Comparison of ENCODE assay signal across 15 cellular contexts in the genomic region with DNA sequence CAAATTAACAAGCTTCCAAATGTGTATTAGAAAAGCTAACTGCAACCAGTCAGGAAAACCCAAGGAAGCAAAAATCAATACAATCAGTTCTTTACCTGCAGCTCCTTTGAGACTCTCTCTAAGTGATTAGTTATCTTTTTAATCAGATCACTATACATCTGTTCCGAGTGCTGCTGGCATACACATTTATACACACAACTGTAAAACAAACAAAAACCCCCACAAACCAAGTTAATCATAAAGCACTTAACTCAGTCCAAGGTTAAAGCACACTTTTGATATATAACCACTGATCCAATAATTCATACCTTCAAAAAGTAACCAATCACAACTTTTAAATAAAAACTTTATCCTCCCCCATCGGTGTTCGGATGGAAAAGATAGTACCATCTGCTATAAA. TPM values are rescaled to one million over a fixed set of nuclear protein-coding genes. Genes with fewer than 3 reads are reported as not detected.
A peak's percentile ranks its signal among the peaks of the same experiment; 100 is the strongest.
DNase-seq lines count a peak whose midpoint lies in the region; ATAC-seq and TF ChIP-seq lines count a peak whose summit lies in the region.
"Had no signal": no experiment of that assay in that cellular context is flagged by ENCODE, and none has a peak within 500 bp of the region (broad histone marks: within the 10 kb centered on the region; RNA-seq: fewer than 3 reads in every experiment).

No MANE protein-coding gene starts in this region.

- no peak overlapping the region for H4K5ac ChIP-seq in H9 (ENCODE audit: insufficient read length, low read depth, low read length)

- POLR2A ChIA-PET in naive thymus-derived CD8-positive, alpha-beta T cell (lab: Charles Lee) = interaction anchor here (6.5 kb wide), 1 partner anchor 25 kb away, joined by 38 read pairs; a partner anchor contains a TSS

- no peak overlapping the region for H2AK5ac ChIP-seq in H9 (ENCODE audit: insufficient read length, low read length)

- H3K79me1 ChIP-seq in H9 (ENCODE audit: insufficient read depth, low read depth, low read length, poor library complexity, severe bottlenecking) = peaks cover 3% of the 10 kb centered on the region

- intact Hi-C loops in Calu3 (cut with micrococcal nuclease; ENCODE audit: unreplicated experiment) (no loop called here), prostate gland (cut with DNase I) (loop anchor here (10.0 kb wide), 1 partner anchor 76 kb away; no protein-coding TSS in a partner anchor)

- no peak overlapping the region for H3K4me2 ChIP-seq in H9 (ENCODE audit: insufficient read depth, insufficient read length, low read length)

- no peaks in the 10 kb centered on the region for H3K9me3 Mint-ChIP-seq in Calu3 (ENCODE audit: low read depth, unreplicated experiment)
- H3K9me3 Mint-ChIP-seq in activated naive CD8-positive, alpha-beta T cell treated with anti-CD3 and anti-CD28 coated beads for 36 hours = no peaks in the 10 kb centered on the region
- no peaks in the 10 kb centered on the region for H3K9me3 Mint-ChIP-seq in naive thymus-derived CD8-positive, alpha-beta T cell
- no peaks in the 10 kb centered on the region for H3K9me3 Mint-ChIP-seq in H9
- H3K9me3 Mint-ChIP-seq: HFFc6 had no signal

- peaks cover 52% of the 10 kb centered on the region for H3K4me1 Mint-ChIP-seq in Calu3 (ENCODE audit: low read depth, unreplicated experiment)
- H3K4me1 Mint-ChIP-seq in activated naive CD8-positive, alpha-beta T cell treated with anti-CD3 and anti-CD28 coated beads for 36 hours = peaks cover 48% of the 10 kb centered on the region
- H3K4me1 Mint-ChIP-seq in naive thymus-derived CD8-positive, alpha-beta T cell = peaks cover 35 to 69% (median 66%) of the 10 kb centered on the region in 4 donors
- H3K4me1 Mint-ChIP-seq in H9 = peaks cover 25 to 30% of the 10 kb centered on the region in 2 experiments

- H3K4me1 ChIP-seq in H9 (ENCODE audit: insufficient read depth, low read length) (peaks cover 11% of the 10 kb centered on the region; the same call in 1 of the 2 replicates), prostate gland (replicated peaks) (peaks cover 4% of the 10 kb centered on the region)

- H3T11ph ChIP-seq in H9 (ENCODE audit: low read length) = no peak overlapping the region

- H3K18ac ChIP-seq in H9 (ENCODE audit: insufficient read length, low read depth, low read length) = no peak overlapping the region

- H3K4me3 Mint-ChIP-seq in Calu3 (ENCODE audit: low read depth, unreplicated experiment) = no peak overlapping the region
- H3K4me3 Mint-ChIP-seq in activated naive CD8-positive, alpha-beta T cell treated with anti-CD3 and anti-CD28 coated beads for 36 hours = no peak overlapping the region
- H3K4me3 Mint-ChIP-seq in naive thymus-derived CD8-positive, alpha-beta T cell = peak overlapping the region in 9 of 10 donors; percentile 20 to 71 (median 63)
- no peak overlapping the region for H3K4me3 Mint-ChIP-seq in H9
- H3K4me3 Mint-ChIP-seq: HFFc6 had no signal

- H3K27me3 Mint-ChIP-seq in Calu3 (ENCODE audit: unreplicated experiment) (no peaks in the 10 kb centered on the region), H9 (ENCODE audit: low read depth) (no peaks in the 10 kb centered on the region)
- no peaks in the 10 kb centered on the region for H3K27me3 Mint-ChIP-seq in activated naive CD8-positive, alpha-beta T cell treated with anti-CD3 and anti-CD28 coated beads for 36 hours
- no peaks in the 10 kb centered on the region for H3K27me3 Mint-ChIP-seq in naive thymus-derived CD8-positive, alpha-beta T cell

- no peak overlapping the region for H2BK12ac ChIP-seq in H9 (ENCODE audit: insufficient read length, low read depth, low read length)

- H2BK15ac ChIP-seq in H9 (ENCODE audit: low read depth, low read length) = no peak overlapping the region

- TF ChIP-seq POLR2A in prostate gland (IDR thresholded peaks at IDR 0.05) = no peak

- peak; percentile 13 for ATAC-seq in HG03175 (IDR thresholded peaks at IDR 0.05; ENCODE audit: unreplicated experiment)
- ATAC-seq in naive thymus-derived CD8-positive, alpha-beta T cell = no peak

- H3K4me3 ChIP-seq in prostate gland = no peak overlapping the region

- H3K27ac ChIP-seq in H9 (ENCODE audit: insufficient read length, low read depth, low read length) = no peak overlapping the region
- H3K27ac ChIP-seq in prostate gland = no peak overlapping the region

- no peak overlapping the region for H3K4ac ChIP-seq in H9 (ENCODE audit: low read depth, low read length)

- H4K91ac ChIP-seq in H9 (ENCODE audit: insufficient read length, low read depth, low read length) = no peak overlapping the region

- no TSS peak for BruUV-seq in Calu3 (replicated peaks; lab: Mats Ljungman, UMichigan)

- H4K20me1 ChIP-seq in H9 (ENCODE audit: control insufficient read depth, insufficient read depth, insufficient read length) = no peaks in the 10 kb centered on the region

- peak overlapping the region; percentile 50 for H3K27ac Mint-ChIP-seq in Calu3 (ENCODE audit: unreplicated experiment)
- H3K27ac Mint-ChIP-seq in activated naive CD8-positive, alpha-beta T cell treated with anti-CD3 and anti-CD28 coated beads for 36 hours = peak overlapping the region; percentile 0
- H3K27ac Mint-ChIP-seq in naive thymus-derived CD8-positive, alpha-beta T cell = peak overlapping the region; percentile 59 to 95 (median 74)
- no peak overlapping the region for H3K27ac Mint-ChIP-seq in H9
- H3K27ac Mint-ChIP-seq: HFFc6 had no signal

- H3K36me3 Mint-ChIP-seq in Calu3 (ENCODE audit: insufficient read depth, unreplicated experiment) = peaks cover 4% of the 10 kb centered on the region
- peaks cover 9% of the 10 kb centered on the region for H3K36me3 Mint-ChIP-seq in activated naive CD8-positive, alpha-beta T cell treated with anti-CD3 and anti-CD28 coated beads for 36 hours
- H3K36me3 Mint-ChIP-seq in naive thymus-derived CD8-positive, alpha-beta T cell = peaks cover 0 to 26% (median 5%) of the 10 kb centered on the region in 3 donors
- peaks cover 0 to 12% (median 8%) of the 10 kb centered on the region in 3 experiments for H3K36me3 Mint-ChIP-seq in H9 (ENCODE audit: insufficient read depth in 1 of 3, low read depth in 3 of 3)

- TF ChIP-seq CTCF in Calu3 (IDR thresholded peaks at IDR 0.05; ENCODE audit: unreplicated experiment) (no peak), H9 (conservative IDR thresholded peaks at IDR 0.05) (no peak), prostate gland (IDR thresholded peaks at IDR 0.05) (no peak)

- no peak overlapping the region for H3K9ac ChIP-seq in H9 (ENCODE audit: extremely low read depth, insufficient read length, low read length)

- no peak overlapping the region for H3K14ac ChIP-seq in H9 (ENCODE audit: insufficient read depth, low read length)

- H2BK120ac ChIP-seq in H9 (ENCODE audit: low read depth, low read length, poor library complexity, severe bottlenecking) = no peak overlapping the region

- H3K23ac ChIP-seq in H9 (ENCODE audit: insufficient read length, low read depth, low read length) = no peak overlapping the region

- no peaks in the 10 kb centered on the region for H3K23me2 ChIP-seq in H9 (ENCODE audit: insufficient read length, low read depth, low read length, poor library complexity, severe bottlenecking)

- WGBS in H9 (ENCODE audit: extremely low coverage, insufficient read length, low lambda C conversion rate) = 100% methylated on average over 2 of the region's 3 CpGs
- WGBS in prostate gland = 59% methylated on average over 3 of the region's 3 CpGs

- H3K9me3 ChIP-seq in H9 (ENCODE audit: control insufficient read depth, low read depth, low read length) = no peaks in the 10 kb centered on the region
- no peaks in the 10 kb centered on the region for H3K9me3 ChIP-seq in prostate gland

- H3K36me3 ChIP-seq in prostate gland = no peaks in the 10 kb centered on the region

- DNase-seq in Calu3 (no peak), H9 (no peak), HK-2 (ENCODE audit: unreplicated experiment) (no peak), prostate gland (ENCODE audit: low spot score) (no peak)
- DNase-seq in activated naive CD8-positive, alpha-beta T cell treated with anti-CD3 and anti-CD28 coated beads for 36 hours = no peak
- no peak for DNase-seq in naive thymus-derived CD8-positive, alpha-beta T cell
- DNase-seq in stimulated activated CD4-positive, alpha-beta T cell treated with anti-CD3 and anti-CD28 coated beads, Interleukin-2, amount 100 ng/mL, for 48 hours = no peak
- DNase-seq: activated CD8-positive, alpha-beta memory T cell treated with anti-CD3 and anti-CD28 coated beads, Interleukin-2, amount 50 U/mL, for 4 hours; COR-L47; foreskin melanocyte; HFFc6; NCI-H1092; right cardiac atrium; RPMI8226 had no signal

- no peak overlapping the region for H2BK20ac ChIP-seq in H9 (ENCODE audit: low read depth, low read length, poor library complexity, severe bottlenecking)

- CTCF ChIA-PET in Calu3 (lab: Charles Lee) = no interaction called here

- H3K56ac ChIP-seq in H9 (ENCODE audit: insufficient read length, low read depth, low read length) = no peak overlapping the region

- H2BK5ac ChIP-seq in H9 (ENCODE audit: insufficient read length, low read length) = no peak overlapping the region

- H3K79me2 ChIP-seq in H9 (ENCODE audit: insufficient read depth, low read length) = peaks cover 21% of the 10 kb centered on the region; the same call in 1 of the 2 replicates

- H3K27me3 ChIP-seq in H9 (ENCODE audit: insufficient read depth, low read length) = no peaks in the 10 kb centered on the region
- no peaks in the 10 kb centered on the region for H3K27me3 ChIP-seq in prostate gland (replicated peaks; ENCODE audit: insufficient read depth)

- no peak overlapping the region for H4K8ac ChIP-seq in H9 (replicated peaks; ENCODE audit: insufficient read length, low read depth, low read length)

- H2AFZ ChIP-seq in H9 (ENCODE audit: low read length) = no peak overlapping the region

RNA-seq across cellular contexts. Expression of a gene that starts 25.6 kb away (rescaled TPM):
- total RNA-seq in Calu3 (2022) = 38.3 and 44.6 TPM in 2 replicates
- total RNA-seq in activated naive CD8-positive, alpha-beta T cell treated with anti-CD3 and anti-CD28 coated beads for 36 hours = 10 to 100 TPM; 28.6 to 34.8 TPM
- 10 to 100 TPM; 37.8 to 42.1 TPM for total RNA-seq in naive thymus-derived CD8-positive, alpha-beta T cell
- polyA plus RNA-seq in naive thymus-derived CD8-positive, alpha-beta T cell = 10 to 100 TPM; 23.1 to 29.2 (median 25.4) TPM
- total RNA-seq in H9 (2021) = 38.5 and 45.1 TPM in 2 replicates
- 10 to 100 TPM; 23.7 to 38.1 TPM for total RNA-seq in prostate gland

Comparison
In these comparisons a context has a peak if more than half of its experiments do, and no peak if none do; other contexts are left out.
1. H3K27ac Mint-ChIP-seq: peak in Calu3 (single experiment), activated naive CD8-positive, alpha-beta T cell treated with anti-CD3 and anti-CD28 coated beads for 36 hours (single experiment) and naive thymus-derived CD8-positive, alpha-beta T cell (10 of 10); none in H9 (0 of 3).
2. H3K4me3 Mint-ChIP-seq: peak in naive thymus-derived CD8-positive, alpha-beta T cell (9 of 10); none in Calu3 (single experiment), activated naive CD8-positive, alpha-beta T cell treated with anti-CD3 and anti-CD28 coated beads for 36 hours (single experiment) and H9 (0 of 2).